ENCODE assay signal across 2 cellular contexts in genomic region chr9:7946458-7946857, GRCh38.
TF ChIP-seq lines count a peak whose summit lies in the region.

No MANE protein-coding gene starts in this region.

TF ChIP-seq in neural cell, 6 proteins besides CTCF, POLR2A, EP300 and RAD21 (continued from another document):
- TF ChIP-seq SMC3 (conservative IDR thresholded peaks at IDR 0.05; ENCODE audit: poor library complexity) = no peak
- no peak for TF ChIP-seq MXI1 (conservative IDR thresholded peaks at IDR 0.05; ENCODE audit: poor library complexity, severe bottlenecking)

TF ChIP-seq in SK-N-SH treated with all-trans-retinoic acid at 6 μM for 48 hours, 23 proteins besides CTCF, POLR2A, EP300 and RAD21 (continued from another document):
- no peak for TF ChIP-seq CSRNP3 (CRISPR knock-in tag; IDR thresholded peaks at IDR 0.05)
- no peak for TF ChIP-seq GLIS3 (CRISPR knock-in tag; IDR thresholded peaks at IDR 0.05)
- TF ChIP-seq RARB (CRISPR knock-in tag; IDR thresholded peaks at IDR 0.05) = no peak
